Comparison of ENCODE assay signal across 2 cellular contexts in the genomic region with DNA sequence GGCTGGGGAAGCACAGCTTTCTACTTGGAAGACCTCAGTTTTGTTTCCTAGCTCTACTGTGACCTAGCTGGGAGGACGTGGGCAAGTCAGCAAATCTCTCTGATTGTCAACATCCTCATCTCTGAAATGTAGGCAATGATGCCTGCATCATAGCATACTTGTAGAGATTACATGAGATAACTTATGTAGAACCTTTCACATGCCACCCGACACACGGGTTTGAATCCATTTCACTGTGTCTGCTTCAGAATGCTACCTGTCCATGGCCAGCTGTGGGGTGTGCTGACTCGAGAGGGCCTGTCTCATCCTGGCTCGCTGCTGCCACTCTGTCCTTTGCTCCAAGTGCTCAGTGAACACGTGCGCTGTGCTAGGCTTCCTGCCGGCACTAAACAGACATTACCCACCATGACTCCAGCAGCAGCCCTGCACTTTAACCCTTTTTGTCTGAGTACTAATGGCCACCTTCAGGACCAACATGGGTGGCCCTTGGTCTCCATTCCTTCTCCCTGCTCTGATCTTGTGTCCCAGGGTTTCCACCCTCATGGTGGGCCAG.
TF ChIP-seq lines count a peak whose summit lies in the region.

No MANE protein-coding gene starts in this region.

TF ChIP-seq in IMR-90, 13 proteins besides CTCF, POLR2A, EP300 and RAD21:
- TF ChIP-seq BHLHE40 (IDR thresholded peaks at IDR 0.05; ENCODE audit: low read depth, low read length), result no peak
- no peak for TF ChIP-seq USF2 (IDR thresholded peaks at IDR 0.05; ENCODE audit: low read depth, low read length)
- TF ChIP-seq, protein P1, sequence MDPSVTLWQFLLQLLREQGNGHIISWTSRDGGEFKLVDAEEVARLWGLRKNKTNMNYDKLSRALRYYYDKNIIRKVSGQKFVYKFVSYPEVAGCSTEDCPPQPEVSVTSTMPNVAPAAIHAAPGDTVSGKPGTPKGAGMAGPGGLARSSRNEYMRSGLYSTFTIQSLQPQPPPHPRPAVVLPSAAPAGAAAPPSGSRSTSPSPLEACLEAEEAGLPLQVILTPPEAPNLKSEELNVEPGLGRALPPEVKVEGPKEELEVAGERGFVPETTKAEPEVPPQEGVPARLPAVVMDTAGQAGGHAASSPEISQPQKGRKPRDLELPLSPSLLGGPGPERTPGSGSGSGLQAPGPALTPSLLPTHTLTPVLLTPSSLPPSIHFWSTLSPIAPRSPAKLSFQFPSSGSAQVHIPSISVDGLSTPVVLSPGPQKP (IDR thresholded peaks at IDR 0.05; ENCODE audit: borderline replicate concordance, low read depth, low read length), result no peak
- no peak for TF ChIP-seq MAFK (IDR thresholded peaks at IDR 0.05; ENCODE audit: low read depth, low read length)
- TF ChIP-seq SMC3 (IDR thresholded peaks at IDR 0.05; ENCODE audit: low read depth, low read length), result no peak
- no peak for TF ChIP-seq MAZ (IDR thresholded peaks at IDR 0.05; ENCODE audit: borderline replicate concordance, low read depth, low read length)
- no peak for TF ChIP-seq MXI1 (IDR thresholded peaks at IDR 0.05; ENCODE audit: borderline replicate concordance, low read depth, low read length)
- TF ChIP-seq NFE2L2 (IDR thresholded peaks at IDR 0.05; ENCODE audit: low read depth, low read length), result no peak
- no peak for TF ChIP-seq CEBPB (IDR thresholded peaks at IDR 0.05; ENCODE audit: low read depth, low read length)
- TF ChIP-seq CHD1 (IDR thresholded peaks at IDR 0.05; ENCODE audit: low read depth, low read length), result no peak
- TF ChIP-seq RFX5 (IDR thresholded peaks at IDR 0.05; ENCODE audit: low read depth, low read length), result no peak
- no peak for TF ChIP-seq RCOR1 (IDR thresholded peaks at IDR 0.05; ENCODE audit: insufficient replicate concordance, low read length)
- no peak for TF ChIP-seq FOS (IDR thresholded peaks at IDR 0.05; ENCODE audit: low read depth, low read length)

TF ChIP-seq in HepG2, 621 proteins besides CTCF, POLR2A, EP300 and RAD21 (continues in another document):
- no peak for TF ChIP-seq GATA4 (IDR thresholded peaks at IDR 0.05; ENCODE audit: borderline replicate concordance, low read depth)
- TF ChIP-seq NFE2L2 (IDR thresholded peaks at IDR 0.05; ENCODE audit: low read length), result no peak
- TF ChIP-seq MBNL3 (CRISPR knock-in tag; conservative IDR thresholded peaks at IDR 0.05), result no peak
- TF ChIP-seq, protein P2, sequence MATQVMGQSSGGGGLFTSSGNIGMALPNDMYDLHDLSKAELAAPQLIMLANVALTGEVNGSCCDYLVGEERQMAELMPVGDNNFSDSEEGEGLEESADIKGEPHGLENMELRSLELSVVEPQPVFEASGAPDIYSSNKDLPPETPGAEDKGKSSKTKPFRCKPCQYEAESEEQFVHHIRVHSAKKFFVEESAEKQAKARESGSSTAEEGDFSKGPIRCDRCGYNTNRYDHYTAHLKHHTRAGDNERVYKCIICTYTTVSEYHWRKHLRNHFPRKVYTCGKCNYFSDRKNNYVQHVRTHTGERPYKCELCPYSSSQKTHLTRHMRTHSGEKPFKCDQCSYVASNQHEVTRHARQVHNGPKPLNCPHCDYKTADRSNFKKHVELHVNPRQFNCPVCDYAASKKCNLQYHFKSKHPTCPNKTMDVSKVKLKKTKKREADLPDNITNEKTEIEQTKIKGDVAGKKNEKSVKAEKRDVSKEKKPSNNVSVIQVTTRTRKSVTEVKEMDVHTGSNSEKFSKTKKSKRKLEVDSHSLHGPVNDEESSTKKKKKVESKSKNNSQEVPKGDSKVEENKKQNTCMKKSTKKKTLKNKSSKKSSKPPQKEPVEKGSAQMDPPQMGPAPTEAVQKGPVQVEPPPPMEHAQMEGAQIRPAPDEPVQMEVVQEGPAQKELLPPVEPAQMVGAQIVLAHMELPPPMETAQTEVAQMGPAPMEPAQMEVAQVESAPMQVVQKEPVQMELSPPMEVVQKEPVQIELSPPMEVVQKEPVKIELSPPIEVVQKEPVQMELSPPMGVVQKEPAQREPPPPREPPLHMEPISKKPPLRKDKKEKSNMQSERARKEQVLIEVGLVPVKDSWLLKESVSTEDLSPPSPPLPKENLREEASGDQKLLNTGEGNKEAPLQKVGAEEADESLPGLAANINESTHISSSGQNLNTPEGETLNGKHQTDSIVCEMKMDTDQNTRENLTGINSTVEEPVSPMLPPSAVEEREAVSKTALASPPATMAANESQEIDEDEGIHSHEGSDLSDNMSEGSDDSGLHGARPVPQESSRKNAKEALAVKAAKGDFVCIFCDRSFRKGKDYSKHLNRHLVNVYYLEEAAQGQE (IDR thresholded peaks at IDR 0.05; ENCODE audit: borderline replicate concordance in 1 of 2, low read depth in 1 of 2, low read length in 2 of 2), result no peak
- TF ChIP-seq ARNTL (CRISPR knock-in tag; IDR thresholded peaks at IDR 0.05), result 0 out of 2 replicates have a peak, but pooled peaks have one; percentile 39
- TF ChIP-seq HNF1B (CRISPR knock-in tag; IDR thresholded peaks at IDR 0.05), result 0 out of 2 replicates have a peak, but pooled peaks have one; percentile 19
- TF ChIP-seq ETV5 (CRISPR knock-in tag; IDR thresholded peaks at IDR 0.05; ENCODE audit: borderline replicate concordance), result peak; percentile 32; the same call in 1 of the 2 replicates
- TF ChIP-seq ZFP36L1 (CRISPR knock-in tag; IDR thresholded peaks at IDR 0.05), result no peak
- TF ChIP-seq CEBPB (IDR thresholded peaks at IDR 0.05; ENCODE audit: borderline replicate concordance, low read depth, low read length), result no peak
- TF ChIP-seq MEIS1 (CRISPR knock-in tag; IDR thresholded peaks at IDR 0.05; ENCODE audit: borderline replicate concordance), result no peak
- TF ChIP-seq, protein P3, sequence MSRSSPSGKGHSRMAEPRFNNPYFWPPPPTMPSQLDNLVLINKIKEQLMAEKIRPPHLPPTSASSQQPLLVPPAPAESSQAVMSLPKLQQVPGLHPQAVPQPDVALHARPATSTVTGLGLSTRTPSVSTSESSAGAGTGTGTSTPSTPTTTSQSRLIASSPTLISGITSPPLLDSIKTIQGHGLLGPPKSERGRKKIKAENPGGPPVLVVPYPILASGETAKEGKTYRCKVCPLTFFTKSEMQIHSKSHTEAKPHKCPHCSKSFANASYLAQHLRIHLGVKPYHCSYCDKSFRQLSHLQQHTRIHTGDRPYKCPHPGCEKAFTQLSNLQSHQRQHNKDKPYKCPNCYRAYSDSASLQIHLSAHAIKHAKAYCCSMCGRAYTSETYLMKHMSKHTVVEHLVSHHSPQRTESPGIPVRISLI (CRISPR knock-in tag; IDR thresholded peaks at IDR 0.05; ENCODE audit: borderline replicate concordance), result no peak
- no peak for TF ChIP-seq ZNF768 (CRISPR knock-in tag; IDR thresholded peaks at IDR 0.05)
- no peak for TF ChIP-seq NBN (conservative IDR thresholded peaks at IDR 0.05)
- TF ChIP-seq ZNF12 (CRISPR knock-in tag; IDR thresholded peaks at IDR 0.05), result no peak
- TF ChIP-seq GRHL1 (CRISPR knock-in tag; conservative IDR thresholded peaks at IDR 0.05), result no peak
- TF ChIP-seq EHMT2 (IDR thresholded peaks at IDR 0.05; ENCODE audit: borderline replicate concordance, low read depth, low read length), result no peak
- TF ChIP-seq, protein P4, sequence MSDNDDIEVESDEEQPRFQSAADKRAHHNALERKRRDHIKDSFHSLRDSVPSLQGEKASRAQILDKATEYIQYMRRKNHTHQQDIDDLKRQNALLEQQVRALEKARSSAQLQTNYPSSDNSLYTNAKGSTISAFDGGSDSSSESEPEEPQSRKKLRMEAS (IDR thresholded peaks at IDR 0.05), result peak; percentile 92
- TF ChIP-seq ZSCAN21 (CRISPR knock-in tag; IDR thresholded peaks at IDR 0.05; ENCODE audit: borderline replicate concordance), result peak; percentile 73; the same call in 1 of the 2 replicates
- no peak for TF ChIP-seq ZBTB3 (CRISPR knock-in tag; IDR thresholded peaks at IDR 0.05; ENCODE audit: borderline replicate concordance, low read depth)
- TF ChIP-seq SIN3B (IDR thresholded peaks at IDR 0.05; ENCODE audit: low read length), result no peak
- TF ChIP-seq, protein P5, sequence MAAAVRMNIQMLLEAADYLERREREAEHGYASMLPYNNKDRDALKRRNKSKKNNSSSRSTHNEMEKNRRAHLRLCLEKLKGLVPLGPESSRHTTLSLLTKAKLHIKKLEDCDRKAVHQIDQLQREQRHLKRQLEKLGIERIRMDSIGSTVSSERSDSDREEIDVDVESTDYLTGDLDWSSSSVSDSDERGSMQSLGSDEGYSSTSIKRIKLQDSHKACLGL (CRISPR knock-in tag; IDR thresholded peaks at IDR 0.05), result 0 out of 2 replicates have a peak, but pooled peaks have one; percentile 27
- TF ChIP-seq ZBED4 (CRISPR knock-in tag; IDR thresholded peaks at IDR 0.05; ENCODE audit: borderline replicate concordance), result 0 out of 2 replicates have a peak, but pooled peaks have one; percentile 31
- TF ChIP-seq ZNF275 (CRISPR knock-in tag; IDR thresholded peaks at IDR 0.05; ENCODE audit: borderline replicate concordance), result no peak
- TF ChIP-seq KMT2A (CRISPR knock-in tag; IDR thresholded peaks at IDR 0.05), result 0 out of 2 replicates have a peak, but pooled peaks have one; percentile 29
- TF ChIP-seq ZNF274 (CRISPR knock-in tag; IDR thresholded peaks at IDR 0.05), result no peak
- no peak for TF ChIP-seq LCORL (IDR thresholded peaks at IDR 0.05)
- 0 out of 2 replicates have a peak, but pooled peaks have one; percentile 16 for TF ChIP-seq LCORL (CRISPR knock-in tag; IDR thresholded peaks at IDR 0.05)
- no peak for TF ChIP-seq YEATS2 (CRISPR knock-in tag; IDR thresholded peaks at IDR 0.05; ENCODE audit: borderline replicate concordance)
- TF ChIP-seq HNF4A (CRISPR knock-in tag; IDR thresholded peaks at IDR 0.05), result peak; percentile 59
- peak; percentile 40; the same call in 1 of the 3 replicates for TF ChIP-seq MXI1 (IDR thresholded peaks at IDR 0.05; ENCODE audit: borderline replicate concordance, low read depth, low read length)
- TF ChIP-seq ZNF605 (CRISPR knock-in tag; IDR thresholded peaks at IDR 0.05), result no peak
- TF ChIP-seq POLR2AphosphoS2 (IDR thresholded peaks at IDR 0.05; ENCODE audit: low read depth, low read length), result no peak
- TF ChIP-seq ZMYM3 (CRISPR knock-in tag; IDR thresholded peaks at IDR 0.05), result peak; percentile 78
- no peak for TF ChIP-seq EEA1 (CRISPR knock-in tag; IDR thresholded peaks at IDR 0.05; ENCODE audit: borderline replicate concordance)
- peak; percentile 19; the same call in 1 of the 2 replicates for TF ChIP-seq TFAP4 (IDR thresholded peaks at IDR 0.05; ENCODE audit: borderline replicate concordance, low read depth)
- TF ChIP-seq RBM22 (optimal IDR thresholded peaks at IDR 0.05; ENCODE audit: low read length), result no peak
- peak; percentile 67; the same call in 1 of the 2 replicates for TF ChIP-seq YEATS4 (CRISPR knock-in tag; IDR thresholded peaks at IDR 0.05; ENCODE audit: borderline replicate concordance)
